Comparison of ENCODE assay signal across 9 cellular contexts in genomic region chr15:99058421-99058870, GRCh38. TPM values are rescaled to one million over a fixed set of nuclear protein-coding genes. Genes with fewer than 3 reads are reported as not detected.
DNase-seq lines count a peak whose midpoint lies in the region; ATAC-seq and TF ChIP-seq lines count a peak whose summit lies in the region.
"Had no signal": no experiment of that assay in that cellular context is flagged by ENCODE, and none has a peak within 500 bp of the region (broad histone marks: within the 10 kb centered on the region; RNA-seq: fewer than 3 reads in every experiment).

No MANE protein-coding gene starts in this region.

- no peaks in the 10 kb centered on the region for H3K36me3 ChIP-seq in prostate gland

- H3K27ac ChIP-seq in foreskin keratinocyte (no peak overlapping the region), prostate gland (peak overlapping the region; percentile 52 to 69)

- TF ChIP-seq CTCF in foreskin keratinocyte (conservative IDR thresholded peaks at IDR 0.05) (no peak), prostate gland (IDR thresholded peaks at IDR 0.05) (no peak)

- TF ChIP-seq POLR2A in prostate gland (IDR thresholded peaks at IDR 0.05) = no peak

- no peaks in the 10 kb centered on the region for H3K4me1 ChIP-seq in foreskin keratinocyte
- no peaks in the 10 kb centered on the region for H3K4me1 ChIP-seq in prostate gland (replicated peaks)

- intact Hi-C loops in prostate gland (cut with DNase I) = loop anchor here (5.0 to 10.0 kb wide), 5 partner anchors 41 to 541 kb away; no protein-coding TSS in a partner anchor

- peaks cover 27% of the 10 kb centered on the region for H3K27me3 ChIP-seq in foreskin keratinocyte
- no peaks in the 10 kb centered on the region for H3K27me3 ChIP-seq in prostate gland (replicated peaks; ENCODE audit: insufficient read depth)

- WGBS in prostate gland = 42% methylated on average over 27 of the region's 27 CpGs

- DNase-seq in foreskin keratinocyte (no peak), prostate gland (ENCODE audit: low spot score) (no peak), NCI-H2029 treated with DMSO at 0.1 percent for 48 hours (lab: John Stamatoyannopoulos, UW) (no peak), cortex of kidney (lab: John Stamatoyannopoulos, UW) (no peak)
- no peak for DNase-seq in stimulated activated naive CD4-positive, alpha-beta T cell treated with Interleukin-2 at 50 U/mL for 16 hours (lab: John Stamatoyannopoulos, UW)

- peak; percentile 39 for ATAC-seq in SK-N-SH treated with all-trans-retinoic acid at 6 μM for 48 hours
- peak; percentile 26 for ATAC-seq in foreskin keratinocyte
- no peak for ATAC-seq in GM21423 (IDR thresholded peaks at IDR 0.05; ENCODE audit: unreplicated experiment)

- H3K4me3 ChIP-seq in GM08714 (ENCODE audit: low read length) (peak overlapping the region; percentile 21; the same call in 1 of the 2 replicates), prostate gland (peak overlapping the region; percentile 36 to 52)
- H3K4me3 ChIP-seq: mucosa of descending colon had no signal

- H3K9me3 ChIP-seq in prostate gland = no peaks in the 10 kb centered on the region
- H3K9me3 ChIP-seq: mucosa of descending colon had no signal

TF ChIP-seq in SK-N-SH treated with all-trans-retinoic acid at 6 μM for 48 hours, 23 proteins besides CTCF, POLR2A, EP300 and RAD21:
- TF ChIP-seq SNAI2 (CRISPR knock-in tag; IDR thresholded peaks at IDR 0.05) (no peak), TSHZ2 (CRISPR knock-in tag; IDR thresholded peaks at IDR 0.05) (no peak), CSDC2 (CRISPR knock-in tag; IDR thresholded peaks at IDR 0.05) (no peak), POU6F1 (CRISPR knock-in tag; IDR thresholded peaks at IDR 0.05; ENCODE audit: borderline replicate concordance, low read depth) (no peak), ISL1 (CRISPR knock-in tag; IDR thresholded peaks at IDR 0.05) (no peak), TOX (CRISPR knock-in tag; IDR thresholded peaks at IDR 0.05; ENCODE audit: borderline replicate concordance) (no peak), ESRRG (CRISPR knock-in tag; IDR thresholded peaks at IDR 0.05) (no peak), PATZ1 (CRISPR knock-in tag; IDR thresholded peaks at IDR 0.05; ENCODE audit: borderline replicate concordance) (no peak), ZNF8 (CRISPR knock-in tag; IDR thresholded peaks at IDR 0.05) (no peak), RARB (CRISPR knock-in tag; IDR thresholded peaks at IDR 0.05) (no peak)

RNA-seq across cellular contexts. Expression of gene SYNM, which starts 46.4 kb away (rescaled TPM):
- 0.21 and 0.61 TPM in 2 replicates for total RNA-seq in foreskin keratinocyte
- polyA plus RNA-seq in foreskin keratinocyte = 0.12 and 0.28 TPM in 2 replicates
- 100 to 1,000 TPM; 181 to 185 TPM for total RNA-seq in prostate gland

RNA-seq across cellular contexts. Expression of gene PGPEP1L, which starts 50.9 kb away (rescaled TPM):
- not detected in 2 replicates for total RNA-seq in foreskin keratinocyte
- polyA plus RNA-seq in foreskin keratinocyte = not detected in 2 replicates
- total RNA-seq in prostate gland = under 1 TPM in 1 of 2 donors, not detected in 1; 0.97 TPM
- total RNA-seq: mucosa of descending colon had no signal

Comparison
In these comparisons a context has a peak if more than half of its experiments do, and no peak if none do; other contexts are left out.
1. RNA of gene SYNM, which starts 46.4 kb away (total RNA-seq): 181 to 185 TPM in prostate gland; 0.21 to 0.61 TPM in foreskin keratinocyte; every median in the first group is over 100 times any median in the second.